In genomic region chr1:33140153-33141149, GRCh38 we compare ENCODE assay signal across 14 cellular contexts. TPM values are rescaled to one million over a fixed set of nuclear protein-coding genes. Genes with fewer than 3 reads are reported as not detected.
DNase-seq lines count a peak whose midpoint lies in the region; TF ChIP-seq lines count a peak whose summit lies in the region.
"Had no signal": no experiment of that assay in that cellular context is flagged by ENCODE, and none has a peak within 500 bp of the region (broad histone marks: within the 10 kb centered on the region; RNA-seq: fewer than 3 reads in every experiment).

No MANE protein-coding gene starts in this region.

- no peak overlapping the region for H3K27ac ChIP-seq in osteoblast (ENCODE audit: low read depth, low read length)
- H3K27ac ChIP-seq: skin epidermis had no signal

- peaks cover 17% of the 10 kb centered on the region for H3K4me1 ChIP-seq in osteoblast (ENCODE audit: insufficient read depth, low read length)

- H3K36me3 ChIP-seq in osteoblast (ENCODE audit: insufficient read depth, low read length) = no peaks in the 10 kb centered on the region
- H3K36me3 ChIP-seq: MG63 had no signal

- no peak overlapping the region for H2AFZ ChIP-seq in osteoblast (ENCODE audit: low read length)

- no peaks in the 10 kb centered on the region for H3K27me3 ChIP-seq in osteoblast (ENCODE audit: insufficient read depth, low read length)
- H3K27me3 ChIP-seq: MG63 had no signal

- H4K20me1 ChIP-seq in osteoblast (ENCODE audit: insufficient read depth, low read length) = no peaks in the 10 kb centered on the region

- H3K79me2 ChIP-seq in osteoblast (ENCODE audit: insufficient read depth, low read length) = no peaks in the 10 kb centered on the region

- DNase-seq in NCI-H524 (lab: John Stamatoyannopoulos, UW) = peak; percentile 47 to 82
- no peak for DNase-seq in NCI-H524 treated with DMSO at 0.1 percent for 48 hours (lab: John Stamatoyannopoulos, UW)
- DNase-seq in NCI-H82 treated with DMSO at 0.1 percent for 48 hours (lab: John Stamatoyannopoulos, UW; ENCODE audit: unreplicated experiment) = peak; percentile 49
- DNase-seq in cardiac fibroblast (ENCODE audit: low read depth in 2 of 2) = peak; percentile 32 to 46
- peak; percentile 83 for DNase-seq in osteoblast (ENCODE audit: insufficient read length, low spot score, missing footprints)
- no peak for DNase-seq in NCI-H526 treated with DMSO at 0.1 percent for 48 hours (lab: John Stamatoyannopoulos, UW)
- no peak for DNase-seq in stimulated activated CD4-positive, alpha-beta T cell treated with anti-CD3 and anti-CD28 coated beads, Interleukin-4, amount 100 ng/mL, for 4 hours
- no peak for DNase-seq in C1 segment of cervical spinal cord (lab: John Stamatoyannopoulos, UW)
- DNase-seq: ACHN, foreskin melanocyte, MG63, mucosa of descending colon, Right ventricle myocardium superior had no signal

- no peaks in the 10 kb centered on the region for H3K9me3 ChIP-seq in osteoblast (ENCODE audit: low read depth, low read length)
- H3K9me3 ChIP-seq: MG63, mucosa of descending colon had no signal

- peak; percentile 12 for TF ChIP-seq CTCF in cardiac fibroblast (IDR thresholded peaks at IDR 0.05; ENCODE audit: low read depth, low read length)
- TF ChIP-seq CTCF in osteoblast (IDR thresholded peaks at IDR 0.05; ENCODE audit: extremely low read depth, low read depth, low read length) = no peak

- H3K4me2 ChIP-seq in osteoblast (ENCODE audit: insufficient read depth, low read length) = no peak overlapping the region

- H3K4me3 ChIP-seq in cardiac fibroblast (replicated peaks in 1 of 2; ENCODE audit: low read depth in 2 of 2, low read length in 2 of 2) (no peak overlapping the region), osteoblast (ENCODE audit: insufficient read depth, low read length) (no peak overlapping the region)
- H3K4me3 ChIP-seq: MG63, mucosa of descending colon, skin epidermis had no signal

RNA-seq across cellular contexts. Expression of gene TRIM62, which starts 41.4 kb away (rescaled TPM):
- total RNA-seq in osteoblast = 9.4 and 12.3 TPM in 2 replicates

RNA-seq across cellular contexts. Expression of gene AZIN2, which starts 59.5 kb away (rescaled TPM):
- total RNA-seq in osteoblast = 11.8 and 18.8 TPM in 2 replicates

Comparison
In these comparisons a context has a peak if more than half of its experiments do, and no peak if none do; other contexts are left out.
1. DNase-seq: peak in NCI-H524 (2 of 2), NCI-H82 treated with DMSO at 0.1 percent for 48 hours (single experiment), cardiac fibroblast (2 of 2) and osteoblast (single experiment); none in NCI-H524 treated with DMSO at 0.1 percent for 48 hours (single experiment), NCI-H526 treated with DMSO at 0.1 percent for 48 hours (single experiment), stimulated activated CD4-positive, alpha-beta T cell treated with anti-CD3 and anti-CD28 coated beads, Interleukin-4, amount 100 ng/mL, for 4 hours (0 of 2) and C1 segment of cervical spinal cord (0 of 14).